8 cellular contexts compared by ENCODE assay signal in genomic region chr13:112942689-112943308, GRCh38. TPM values are rescaled to one million over a fixed set of nuclear protein-coding genes. Genes with fewer than 3 reads are reported as not detected.
DNase-seq lines count a peak whose midpoint lies in the region; ATAC-seq lines count a peak whose summit lies in the region.

No MANE protein-coding gene starts in this region.

- no peaks in the 10 kb centered on the region for H3K36me3 Mint-ChIP-seq in activated CD4-positive, alpha-beta T cell treated with anti-CD3 and anti-CD28 coated beads, Interleukin-2, amount 10 ng/mL, durations not matched to agents 24 days and 14 days (ENCODE audit: low read depth)
- H3K36me3 Mint-ChIP-seq in dendritic cell treated with granulocyte-macrophage colony-stimulating factor and Interleukin-4, amounts not matched to agents 40 ng/mL and 50 ng/mL, for 4 days (ENCODE audit: low read depth), result no peaks in the 10 kb centered on the region

- peaks cover 9% of the 10 kb centered on the region for H4K20me1 ChIP-seq in BLaER1

- H3K27me3 ChIP-seq in BLaER1, result peaks cover 58% of the 10 kb centered on the region

- peaks cover 14% of the 10 kb centered on the region for H3K9me3 ChIP-seq in BLaER1

- H3K4me2 ChIP-seq in BLaER1, result peak overlapping the region; percentile 8; the same call in 1 of the 2 replicates

- peaks cover 23% of the 10 kb centered on the region for H3K4me1 ChIP-seq in BLaER1

- no peak overlapping the region for H3K27ac Mint-ChIP-seq in activated CD4-positive, alpha-beta T cell treated with anti-CD3 and anti-CD28 coated beads, Interleukin-2, amount 10 ng/mL, durations not matched to agents 24 days and 14 days
- H3K27ac Mint-ChIP-seq in dendritic cell treated with granulocyte-macrophage colony-stimulating factor and Interleukin-4, amounts not matched to agents 40 ng/mL and 50 ng/mL, for 4 days, result no peak overlapping the region

- DNase-seq in NCI-H524 treated with DMSO at 0.1 percent for 48 hours (lab: John Stamatoyannopoulos, UW) (peak; percentile 47), left lobe of liver (ENCODE audit: low spot score) (peak; percentile 96)
- peak; percentile 98 for DNase-seq in activated CD4-positive, alpha-beta T cell treated with anti-CD3 and anti-CD28 coated beads, Interleukin-2, amount 10 ng/mL, durations not matched to agents 24 days and 14 days
- DNase-seq in stimulated activated CD4-positive, alpha-beta T cell treated with anti-CD3 and anti-CD28 coated beads, Interleukin-1b, Interleukin-23, amount 100 ng/mL, for 48 hours, result peak; percentile 94

- peak overlapping the region; percentile 80 for H3K4me3 Mint-ChIP-seq in activated CD4-positive, alpha-beta T cell treated with anti-CD3 and anti-CD28 coated beads, Interleukin-2, amount 10 ng/mL, durations not matched to agents 24 days and 14 days
- peak overlapping the region; percentile 68 for H3K4me3 Mint-ChIP-seq in dendritic cell treated with granulocyte-macrophage colony-stimulating factor and Interleukin-4, amounts not matched to agents 40 ng/mL and 50 ng/mL, for 4 days

- no peak overlapping the region for H3K27ac ChIP-seq in BLaER1

- ATAC-seq in GM19324 (IDR thresholded peaks at IDR 0.05; ENCODE audit: low FRiP score, unreplicated experiment), result peak; percentile 92
- ATAC-seq in HG03457 (IDR thresholded peaks at IDR 0.05; ENCODE audit: unreplicated experiment), result peak; percentile 98
- peak; percentile 97 for ATAC-seq in left lobe of liver

- 0 out of 2 replicates have a peak overlapping the region, but pooled peaks have one; percentile 3 for H3K4me3 ChIP-seq in BLaER1

- no peak overlapping the region for H3K9ac ChIP-seq in BLaER1

- no peaks in the 10 kb centered on the region for H3K36me3 ChIP-seq in BLaER1

- intact Hi-C loops in activated CD4-positive, alpha-beta T cell treated with anti-CD3 and anti-CD28 coated beads, Interleukin-2, amount 10 ng/mL, durations not matched to agents 24 days and 14 days (cut with micrococcal nuclease), result loop anchor here (1.0 to 10.0 kb wide), 4 partner anchors 87 to 452 kb away; partner anchors contain the start of genes CUL4A, LAMP1 and PCID2
- intact Hi-C loops in dendritic cell treated with granulocyte-macrophage colony-stimulating factor and Interleukin-4, amounts not matched to agents 40 ng/mL and 50 ng/mL, for 4 days (cut with micrococcal nuclease), result loop anchor here (1.0 to 10.0 kb wide), 2 partner anchors 272 to 452 kb away; no protein-coding TSS in a partner anchor

- no peaks in the 10 kb centered on the region for H3K9me3 Mint-ChIP-seq in activated CD4-positive, alpha-beta T cell treated with anti-CD3 and anti-CD28 coated beads, Interleukin-2, amount 10 ng/mL, durations not matched to agents 24 days and 14 days
- no peaks in the 10 kb centered on the region for H3K9me3 Mint-ChIP-seq in dendritic cell treated with granulocyte-macrophage colony-stimulating factor and Interleukin-4, amounts not matched to agents 40 ng/mL and 50 ng/mL, for 4 days

- H3K4me1 Mint-ChIP-seq in activated CD4-positive, alpha-beta T cell treated with anti-CD3 and anti-CD28 coated beads, Interleukin-2, amount 10 ng/mL, durations not matched to agents 24 days and 14 days, result peaks cover 6% of the 10 kb centered on the region
- H3K4me1 Mint-ChIP-seq in dendritic cell treated with granulocyte-macrophage colony-stimulating factor and Interleukin-4, amounts not matched to agents 40 ng/mL and 50 ng/mL, for 4 days (ENCODE audit: low read depth), result peaks cover 11% of the 10 kb centered on the region

- H3K27me3 Mint-ChIP-seq in activated CD4-positive, alpha-beta T cell treated with anti-CD3 and anti-CD28 coated beads, Interleukin-2, amount 10 ng/mL, durations not matched to agents 24 days and 14 days, result peaks cover 43% of the 10 kb centered on the region
- H3K27me3 Mint-ChIP-seq in dendritic cell treated with granulocyte-macrophage colony-stimulating factor and Interleukin-4, amounts not matched to agents 40 ng/mL and 50 ng/mL, for 4 days, result peaks cover 52% of the 10 kb centered on the region

RNA-seq across cellular contexts. Expression of gene MCF2L, which starts 26.2 kb away (rescaled TPM):
- total RNA-seq in activated CD4-positive, alpha-beta T cell treated with anti-CD3 and anti-CD28 coated beads, Interleukin-2, amount 10 ng/mL, durations not matched to agents 24 days and 14 days, result 0.09 and 0.38 TPM in 2 replicates
- 14.9 TPM for total RNA-seq in left lobe of liver

Comparison
In these comparisons a context has a peak if more than half of its experiments do, and no peak if none do; other contexts are left out.
1. DNase-seq: peak in every context shown above with its lines; median percentile 98 in activated CD4-positive, alpha-beta T cell treated with anti-CD3 and anti-CD28 coated beads, Interleukin-2, amount 10 ng/mL, durations not matched to agents 24 days and 14 days; 96 in left lobe of liver; 94 in stimulated activated CD4-positive, alpha-beta T cell treated with anti-CD3 and anti-CD28 coated beads, Interleukin-1b, Interleukin-23, amount 100 ng/mL, for 48 hours; 47 in NCI-H524 treated with DMSO at 0.1 percent for 48 hours.
2. RNA of gene MCF2L, which starts 26.2 kb away (total RNA-seq): 14.9 TPM in left lobe of liver (single experiment); 0.09 to 0.38 TPM in activated CD4-positive, alpha-beta T cell treated with anti-CD3 and anti-CD28 coated beads, Interleukin-2, amount 10 ng/mL, durations not matched to agents 24 days and 14 days; every median in the first group is over 10 times any median in the second.
3. Peak in every context shown above with its lines, with median percentiles within 50 percentile points of each other: ATAC-seq.